In the genomic region with DNA sequence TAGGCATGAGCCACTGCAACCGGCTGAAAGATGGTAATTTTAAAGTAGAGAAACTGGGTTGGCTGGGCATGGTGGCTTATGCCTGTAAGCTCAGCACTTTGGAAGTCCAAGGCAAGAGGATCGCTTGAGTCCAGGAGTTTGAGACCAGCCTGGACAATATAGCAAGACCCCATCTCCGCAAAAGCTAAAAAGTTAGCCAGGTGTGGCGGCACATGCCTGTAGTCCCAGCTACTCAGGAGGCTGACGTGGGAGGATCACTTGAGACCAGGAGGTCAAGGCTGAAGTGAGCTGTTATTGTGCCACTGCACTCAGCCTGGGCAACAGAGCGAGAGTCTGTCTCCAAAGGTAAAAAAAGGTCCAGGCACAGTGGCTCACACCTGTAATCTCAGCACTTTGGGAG, we compare ENCODE assay signal across 2 cellular contexts.
TF ChIP-seq lines count a peak whose summit lies in the region.

No MANE protein-coding gene starts in this region.

TF ChIP-seq in HEK293, 187 proteins besides CTCF, POLR2A, EP300 and RAD21:
- peak; percentile 90 for TF ChIP-seq ZNF121 (tag by site-specific recombination; IDR thresholded peaks at IDR 0.05)

TF ChIP-seq in HepG2, 621 proteins besides CTCF, POLR2A, EP300 and RAD21:
- TF ChIP-seq ZMYM3 (CRISPR knock-in tag; IDR thresholded peaks at IDR 0.05) = peak; percentile 69; the same call in 1 of the 2 replicates
- TF ChIP-seq ZNF563 (CRISPR knock-in tag; IDR thresholded peaks at IDR 0.05) = peak; percentile 65; the same call in 1 of the 2 replicates
- TF ChIP-seq ZFP91 (CRISPR knock-in tag; IDR thresholded peaks at IDR 0.05; ENCODE audit: borderline replicate concordance) = 0 out of 2 replicates have a peak, but pooled peaks have one; percentile 17
- TF ChIP-seq KDM2A (CRISPR knock-in tag; IDR thresholded peaks at IDR 0.05; ENCODE audit: borderline replicate concordance, low read depth) = peak; percentile 29; the same call in 1 of the 2 replicates
- TF ChIP-seq RXRA (CRISPR knock-in tag; IDR thresholded peaks at IDR 0.05) = 0 out of 2 replicates have a peak, but pooled peaks have one; percentile 17
- 0 out of 2 replicates have a peak, but pooled peaks have one; percentile 17 for TF ChIP-seq ZNF501 (CRISPR knock-in tag; IDR thresholded peaks at IDR 0.05)
- TF ChIP-seq BORCS8-MEF2B (CRISPR knock-in tag; IDR thresholded peaks at IDR 0.05) = 0 out of 2 replicates have a peak, but pooled peaks have one; percentile 17
- TF ChIP-seq MTERF4 (CRISPR knock-in tag; IDR thresholded peaks at IDR 0.05) = 0 out of 2 replicates have a peak, but pooled peaks have one; percentile 30
- peak; percentile 85 for TF ChIP-seq ZNF770 (CRISPR knock-in tag; IDR thresholded peaks at IDR 0.05)
- TF ChIP-seq ZNF121 (CRISPR knock-in tag; IDR thresholded peaks at IDR 0.05) = peak; percentile 97
